18 cellular contexts compared by ENCODE assay signal in the genomic region with DNA sequence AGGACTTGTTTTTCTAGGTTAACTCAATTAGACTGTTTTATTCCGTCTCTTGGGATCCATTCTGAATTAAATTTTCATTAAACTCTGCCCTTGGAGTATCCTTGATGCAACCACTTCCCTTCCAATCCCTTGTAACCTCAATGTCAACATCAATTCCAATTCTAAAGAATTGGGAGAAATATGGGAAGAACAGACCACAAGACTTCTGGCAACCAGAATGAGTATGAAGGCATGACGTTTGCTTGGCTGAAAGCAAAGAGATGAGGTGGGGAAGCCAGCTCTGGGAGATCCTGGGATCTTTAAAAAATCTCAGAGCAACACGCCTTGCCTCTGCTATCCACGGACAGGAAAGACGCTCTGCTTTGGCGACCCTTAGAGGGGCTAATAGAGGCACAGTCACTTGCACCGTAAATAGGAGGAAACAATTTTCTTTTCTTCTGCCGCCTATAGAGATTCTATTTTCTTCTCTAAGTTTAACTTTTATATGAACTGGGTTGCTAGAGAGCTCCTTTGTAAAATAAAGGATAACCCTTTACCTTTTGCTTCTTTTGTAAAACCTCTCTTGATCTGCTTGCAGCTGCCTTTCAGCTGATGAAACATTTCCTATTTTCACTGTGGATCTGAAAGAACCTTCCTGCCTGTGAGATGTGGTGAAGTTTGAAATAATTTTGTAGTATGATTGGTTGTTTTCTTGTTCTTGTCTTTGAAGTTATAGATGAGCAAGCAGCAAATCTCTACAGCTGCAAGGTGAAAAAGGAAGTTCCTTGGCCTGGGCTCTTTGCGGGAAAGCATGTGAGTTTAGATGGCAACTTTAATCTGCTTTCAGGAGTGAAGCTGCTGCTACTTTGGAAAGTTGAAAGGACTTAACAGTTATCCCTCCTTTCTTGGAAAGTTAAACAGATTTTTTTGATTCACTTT. TPM values are rescaled to one million over a fixed set of nuclear protein-coding genes. Genes with fewer than 3 reads are reported as not detected.
A peak's percentile ranks its signal among the peaks of the same experiment; 100 is the strongest.
DNase-seq lines count a peak whose midpoint lies in the region; ATAC-seq and TF ChIP-seq lines count a peak whose summit lies in the region.
"Had no signal": no experiment of that assay in that cellular context is flagged by ENCODE, and none has a peak within 500 bp of the region (broad histone marks: within the 10 kb centered on the region; RNA-seq: fewer than 3 reads in every experiment).

A gene with protein sequence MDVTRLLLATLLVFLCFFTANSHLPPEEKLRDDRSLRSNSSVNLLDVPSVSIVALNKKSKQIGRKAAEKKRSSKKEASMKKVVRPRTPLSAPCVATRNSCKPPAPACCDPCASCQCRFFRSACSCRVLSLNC (plus strand): TSS at position 726 of the 918 bp plus-strand sequence. CDS start 18,952 bp downstream, outside the sequence.

- H3K23ac ChIP-seq in neuronal stem cell (ENCODE audit: low read depth, low read length, poor library complexity) = no peak within 1 kb of the TSS

- H2BK15ac ChIP-seq in neuronal stem cell (ENCODE audit: low read length) = no peak within 1 kb of the TSS

- peaks cover 15% of the 10 kb centered on the region for H3K36me3 Mint-ChIP-seq in activated CD4-positive, alpha-beta T cell treated with anti-CD3 and anti-CD28 coated beads, Interleukin-2, amount 10 ng/mL, durations not matched to agents 7 days and 5 days (ENCODE audit: low read depth)
- no peaks in the 10 kb centered on the region for H3K36me3 Mint-ChIP-seq in CD4-positive, alpha-beta T cell (ENCODE audit: low read depth)
- H3K36me3 Mint-ChIP-seq in mesothelial cell of epicardium = peaks cover 9% of the 10 kb centered on the region

- no peak within 1 kb of the TSS for H2BK12ac ChIP-seq in neuronal stem cell (ENCODE audit: low read length)

- no peaks in the 10 kb centered on the region for H3K27me3 ChIP-seq in CD4-positive, alpha-beta T cell (ENCODE audit: control insufficient read depth, insufficient read depth, low read length)
- no peaks in the 10 kb centered on the region for H3K27me3 ChIP-seq in neuronal stem cell (ENCODE audit: control insufficient read depth in 3 of 3, insufficient read depth in 3 of 3, low read depth in 1 of 3, low read length in 3 of 3)

- no peaks in the 10 kb centered on the region for H3K36me3 ChIP-seq in neuronal stem cell (replicated peaks in 1 of 2; ENCODE audit: control insufficient read depth in 2 of 2, insufficient read depth in 2 of 2, low read length in 2 of 2)
- H3K36me3 ChIP-seq: lower lobe of right lung, transverse colon had no signal

- H3K27ac Mint-ChIP-seq in activated CD4-positive, alpha-beta T cell treated with anti-CD3 and anti-CD28 coated beads, Interleukin-2, amount 10 ng/mL, durations not matched to agents 7 days and 5 days = peak within 1 kb of the TSS; percentile 63
- peak within 1 kb of the TSS; percentile 16 for H3K27ac Mint-ChIP-seq in CD4-positive, alpha-beta T cell
- H3K27ac Mint-ChIP-seq in mesothelial cell of epicardium = peak within 1 kb of the TSS; percentile 1
- H3K27ac Mint-ChIP-seq: nephron progenitor cell had no signal

- H3K4me2 ChIP-seq in neuronal stem cell (ENCODE audit: insufficient read depth, low read length, poor library complexity, severe bottlenecking) = no peak within 1 kb of the TSS

- no peak within 1 kb of the TSS for H3K14ac ChIP-seq in neuronal stem cell (ENCODE audit: low read length)

- intact Hi-C loops in CD4-positive, alpha-beta T cell (cut with DNase I, micrococcal nuclease) = no loop called here

- H3K9ac ChIP-seq in neuronal stem cell (ENCODE audit: low read depth, low read length, poor library complexity) = no peak within 1 kb of the TSS

- CTCF ChIA-PET in activated CD4-positive, alpha-beta T cell treated with anti-CD3 and anti-CD28 coated beads, Interleukin-2, amount 10 ng/mL, durations not matched to agents 7 days and 5 days (lab: Charles Lee) = no interaction called here
- CTCF ChIA-PET in CD4-positive, alpha-beta T cell (lab: Charles Lee) = interaction anchor here (0.8 kb wide), 1 partner anchor 9 kb away, joined by 3 read pairs; no protein-coding TSS in a partner anchor

- H3K79me1 ChIP-seq in neuronal stem cell (ENCODE audit: low read depth, low read length) = no peaks in the 10 kb centered on the region

- peak within 1 kb of the TSS; percentile 19 for H3K4me3 Mint-ChIP-seq in activated CD4-positive, alpha-beta T cell treated with anti-CD3 and anti-CD28 coated beads, Interleukin-2, amount 10 ng/mL, durations not matched to agents 7 days and 5 days
- H3K4me3 Mint-ChIP-seq in CD4-positive, alpha-beta T cell = peak within 1 kb of the TSS; percentile 4
- H3K4me3 Mint-ChIP-seq in mesothelial cell of epicardium = no peak within 1 kb of the TSS
- H3K4me3 Mint-ChIP-seq: nephron progenitor cell had no signal

- no CpG with 5 or more reads among the region's 9 CpGs for WGBS in neuronal stem cell (ENCODE audit: extremely low coverage in 2 of 2, insufficient read length in 2 of 2, insufficient replicate concordance in 1 of 2), 2 donors

- H4K8ac ChIP-seq in neuronal stem cell (ENCODE audit: low read depth, low read length) = no peak within 1 kb of the TSS

- H3K4ac ChIP-seq in neuronal stem cell (ENCODE audit: low read length) = no peak within 1 kb of the TSS

- no peak within 1 kb of the TSS for H2BK120ac ChIP-seq in neuronal stem cell (ENCODE audit: low read depth, low read length)

- no peak within 1 kb of the TSS for H3K18ac ChIP-seq in neuronal stem cell (ENCODE audit: low read length)

- H3K4me1 ChIP-seq in neuronal stem cell (ENCODE audit: control insufficient read depth in 2 of 2, insufficient read depth in 1 of 2, low read depth in 1 of 2, low read length in 2 of 2) = no peaks in the 10 kb centered on the region
- H3K4me1 ChIP-seq: lower lobe of right lung, transverse colon had no signal

- H3K4me1 Mint-ChIP-seq in activated CD4-positive, alpha-beta T cell treated with anti-CD3 and anti-CD28 coated beads, Interleukin-2, amount 10 ng/mL, durations not matched to agents 7 days and 5 days = peaks cover 24% of the 10 kb centered on the region
- H3K4me1 Mint-ChIP-seq in CD4-positive, alpha-beta T cell (ENCODE audit: low read depth) = peaks cover 21% of the 10 kb centered on the region
- peaks cover 8% of the 10 kb centered on the region for H3K4me1 Mint-ChIP-seq in mesothelial cell of epicardium

- no peak within 1 kb of the TSS for H3K4me3 ChIP-seq in neuronal stem cell (ENCODE audit: low read length in 2 of 2)
- H3K4me3 ChIP-seq: lower lobe of right lung, transverse colon had no signal

- POLR2A ChIA-PET in activated CD4-positive, alpha-beta T cell treated with anti-CD3 and anti-CD28 coated beads, Interleukin-2, amount 10 ng/mL, durations not matched to agents 7 days and 5 days (lab: Charles Lee) = no interaction called here
- POLR2A ChIA-PET in CD4-positive, alpha-beta T cell (lab: Charles Lee) = interaction anchor here (1.6 kb wide), 1 partner anchor 275 kb away, joined by 4 read pairs; a partner anchor contains a TSS

- H2AFZ ChIP-seq in neuronal stem cell (ENCODE audit: low read length) = no peak within 1 kb of the TSS

- DNase-seq in activated CD4-positive, alpha-beta T cell treated with anti-CD3 and anti-CD28 coated beads, Interleukin-2, amount 10 ng/mL, durations not matched to agents 7 days and 5 days = peak; percentile 36
- DNase-seq in activated CD4-positive, alpha-beta T cell treated with anti-CD3 and anti-CD28 coated beads for 1 hour = no peak
- no peak for DNase-seq in CD4-positive, alpha-beta T cell
- DNase-seq in RPMI8226 = peak; percentile 59
- DNase-seq in mesothelial cell of epicardium (ENCODE audit: low spot score in 2 of 2, unreplicated experiment in 2 of 2) = no peak
- DNase-seq in SKM-1 (lab: John Stamatoyannopoulos, UW; ENCODE audit: unreplicated experiment) = no peak
- no peak for DNase-seq in neuronal stem cell (ENCODE audit: low spot score)
- no peak for DNase-seq in glomerular visceral epithelial cell (ENCODE audit: extremely low spot score)
- DNase-seq: lower lobe of right lung; NCI-H1694; NCI-H510A; nephron progenitor cell; retina; stimulated activated CD4-positive, alpha-beta T cell treated with anti-CD3 and anti-CD28 coated beads, Interleukin-2, amount 100 ng/mL, for 24 hours; SW 1271; transverse colon had no signal

- peaks cover 23% of the 10 kb centered on the region for H3K27me3 Mint-ChIP-seq in activated CD4-positive, alpha-beta T cell treated with anti-CD3 and anti-CD28 coated beads, Interleukin-2, amount 10 ng/mL, durations not matched to agents 7 days and 5 days
- H3K27me3 Mint-ChIP-seq in CD4-positive, alpha-beta T cell = no peaks in the 10 kb centered on the region
- no peaks in the 10 kb centered on the region for H3K27me3 Mint-ChIP-seq in mesothelial cell of epicardium (ENCODE audit: low read depth)

- peaks cover 13% of the 10 kb centered on the region for H3K9me3 ChIP-seq in CD4-positive, alpha-beta T cell (ENCODE audit: control insufficient read depth, low read length)
- H3K9me3 ChIP-seq in neuronal stem cell (replicated peaks in 1 of 2; ENCODE audit: control insufficient read depth in 2 of 2, insufficient read depth in 1 of 2, low read depth in 1 of 2, low read length in 2 of 2) = no peaks in the 10 kb centered on the region

- no peak within 1 kb of the TSS for H4K91ac ChIP-seq in neuronal stem cell (ENCODE audit: low read depth, low read length, poor library complexity)

- H3K9me3 Mint-ChIP-seq in activated CD4-positive, alpha-beta T cell treated with anti-CD3 and anti-CD28 coated beads, Interleukin-2, amount 10 ng/mL, durations not matched to agents 7 days and 5 days = peaks cover 11% of the 10 kb centered on the region
- H3K9me3 Mint-ChIP-seq in CD4-positive, alpha-beta T cell = peaks cover 13% of the 10 kb centered on the region
- H3K9me3 Mint-ChIP-seq in mesothelial cell of epicardium = peaks cover 27% of the 10 kb centered on the region

- no peak for TF ChIP-seq CTCF in CD4-positive, alpha-beta T cell (IDR thresholded peaks at IDR 0.05)
- no peak for TF ChIP-seq CTCF in mesothelial cell of epicardium (IDR thresholded peaks at IDR 0.05; ENCODE audit: unreplicated experiment)

- no peak within 1 kb of the TSS for H3K27ac ChIP-seq in CD4-positive, alpha-beta T cell (ENCODE audit: low read depth, low read length)
- H3K27ac ChIP-seq in neuronal stem cell (replicated peaks; ENCODE audit: low read length) = no peak within 1 kb of the TSS
- H3K27ac ChIP-seq: lower lobe of right lung, transverse colon had no signal

- ATAC-seq in CD4-positive, alpha-beta T cell (ENCODE audit: poor library complexity) = peak; percentile 44
- ATAC-seq: activated CD4-positive, CD25-positive, alpha-beta regulatory T cell treated with anti-CD3 and anti-CD28 coated beads, Interleukin-2, amount 50 U/mL, for 24 hours; lower lobe of right lung had no signal

- H2BK5ac ChIP-seq in neuronal stem cell (ENCODE audit: low read length) = no peak within 1 kb of the TSS

- H2AK5ac ChIP-seq in neuronal stem cell (ENCODE audit: low read depth, low read length) = no peak within 1 kb of the TSS

RNA-seq across cellular contexts. Expression of the gene that starts here (rescaled TPM):
- not detected for total RNA-seq in activated CD4-positive, alpha-beta T cell treated with anti-CD3 and anti-CD28 coated beads, Interleukin-2, amount 10 ng/mL, durations not matched to agents 7 days and 5 days
- total RNA-seq in CD4-positive, alpha-beta T cell = not detected
- not detected in 3 replicates for total RNA-seq in mesothelial cell of epicardium
- polyA plus RNA-seq in neuronal stem cell (2013, experiment 1 of 2) = not detected
- not detected for polyA plus RNA-seq in neuronal stem cell (2013, experiment 2 of 2)
- total RNA-seq: LHCN-M2, lower lobe of right lung, transverse colon had no signal

Comparison
In these comparisons a context has a peak if more than half of its experiments do, and no peak if none do; other contexts are left out.
1. Peak in DNase-seq in activated CD4-positive, alpha-beta T cell treated with anti-CD3 and anti-CD28 coated beads, Interleukin-2, amount 10 ng/mL, durations not matched to agents 7 days and 5 days; RNA of the gene not detected or under 1 TPM.
2. Peak in ATAC-seq in CD4-positive, alpha-beta T cell; RNA of the gene not detected or under 1 TPM.
3. H3K27ac Mint-ChIP-seq: peak in every context shown above with its lines; median percentile 63 in activated CD4-positive, alpha-beta T cell treated with anti-CD3 and anti-CD28 coated beads, Interleukin-2, amount 10 ng/mL, durations not matched to agents 7 days and 5 days; 16 in CD4-positive, alpha-beta T cell; 1 in mesothelial cell of epicardium.